ENCODE assay signal across 1 cellular context in the genomic region with DNA sequence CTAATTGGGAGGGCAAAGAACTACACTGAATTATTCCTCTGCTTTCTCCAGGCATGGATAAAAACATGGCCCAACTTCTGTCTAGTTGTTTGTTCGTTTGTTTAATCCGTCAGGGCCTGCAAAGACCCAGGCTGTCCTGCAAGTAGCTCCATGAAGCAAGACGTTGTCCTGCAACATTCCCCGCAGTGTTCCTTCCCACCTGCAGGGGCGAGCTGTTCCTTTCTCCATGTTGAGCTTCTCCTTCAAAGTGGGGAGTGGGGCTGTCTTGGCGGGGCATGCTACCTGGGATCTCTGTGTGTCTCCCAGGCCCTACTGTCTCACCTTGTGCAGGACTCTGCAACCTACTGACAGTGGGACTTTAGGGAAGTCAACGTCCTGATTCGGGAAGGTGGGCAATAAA.
TF ChIP-seq lines count a peak whose summit lies in the region.

No MANE protein-coding gene starts in this region.

TF ChIP-seq in GM23338, 12 proteins besides CTCF, POLR2A, EP300 and RAD21 (continued from another document):
- no peak for TF ChIP-seq STAT1 (IDR thresholded peaks at IDR 0.05; ENCODE audit: unreplicated experiment)
- no peak for TF ChIP-seq ZNF331 (CRISPR knock-in tag; IDR thresholded peaks at IDR 0.05; ENCODE audit: low read depth)
- TF ChIP-seq POLR2AphosphoS5 (IDR thresholded peaks at IDR 0.05; ENCODE audit: low read depth): no peak
- TF ChIP-seq EZH2 (IDR thresholded peaks at IDR 0.05; ENCODE audit: low read depth, unreplicated experiment): no peak
- TF ChIP-seq, protein P1, sequence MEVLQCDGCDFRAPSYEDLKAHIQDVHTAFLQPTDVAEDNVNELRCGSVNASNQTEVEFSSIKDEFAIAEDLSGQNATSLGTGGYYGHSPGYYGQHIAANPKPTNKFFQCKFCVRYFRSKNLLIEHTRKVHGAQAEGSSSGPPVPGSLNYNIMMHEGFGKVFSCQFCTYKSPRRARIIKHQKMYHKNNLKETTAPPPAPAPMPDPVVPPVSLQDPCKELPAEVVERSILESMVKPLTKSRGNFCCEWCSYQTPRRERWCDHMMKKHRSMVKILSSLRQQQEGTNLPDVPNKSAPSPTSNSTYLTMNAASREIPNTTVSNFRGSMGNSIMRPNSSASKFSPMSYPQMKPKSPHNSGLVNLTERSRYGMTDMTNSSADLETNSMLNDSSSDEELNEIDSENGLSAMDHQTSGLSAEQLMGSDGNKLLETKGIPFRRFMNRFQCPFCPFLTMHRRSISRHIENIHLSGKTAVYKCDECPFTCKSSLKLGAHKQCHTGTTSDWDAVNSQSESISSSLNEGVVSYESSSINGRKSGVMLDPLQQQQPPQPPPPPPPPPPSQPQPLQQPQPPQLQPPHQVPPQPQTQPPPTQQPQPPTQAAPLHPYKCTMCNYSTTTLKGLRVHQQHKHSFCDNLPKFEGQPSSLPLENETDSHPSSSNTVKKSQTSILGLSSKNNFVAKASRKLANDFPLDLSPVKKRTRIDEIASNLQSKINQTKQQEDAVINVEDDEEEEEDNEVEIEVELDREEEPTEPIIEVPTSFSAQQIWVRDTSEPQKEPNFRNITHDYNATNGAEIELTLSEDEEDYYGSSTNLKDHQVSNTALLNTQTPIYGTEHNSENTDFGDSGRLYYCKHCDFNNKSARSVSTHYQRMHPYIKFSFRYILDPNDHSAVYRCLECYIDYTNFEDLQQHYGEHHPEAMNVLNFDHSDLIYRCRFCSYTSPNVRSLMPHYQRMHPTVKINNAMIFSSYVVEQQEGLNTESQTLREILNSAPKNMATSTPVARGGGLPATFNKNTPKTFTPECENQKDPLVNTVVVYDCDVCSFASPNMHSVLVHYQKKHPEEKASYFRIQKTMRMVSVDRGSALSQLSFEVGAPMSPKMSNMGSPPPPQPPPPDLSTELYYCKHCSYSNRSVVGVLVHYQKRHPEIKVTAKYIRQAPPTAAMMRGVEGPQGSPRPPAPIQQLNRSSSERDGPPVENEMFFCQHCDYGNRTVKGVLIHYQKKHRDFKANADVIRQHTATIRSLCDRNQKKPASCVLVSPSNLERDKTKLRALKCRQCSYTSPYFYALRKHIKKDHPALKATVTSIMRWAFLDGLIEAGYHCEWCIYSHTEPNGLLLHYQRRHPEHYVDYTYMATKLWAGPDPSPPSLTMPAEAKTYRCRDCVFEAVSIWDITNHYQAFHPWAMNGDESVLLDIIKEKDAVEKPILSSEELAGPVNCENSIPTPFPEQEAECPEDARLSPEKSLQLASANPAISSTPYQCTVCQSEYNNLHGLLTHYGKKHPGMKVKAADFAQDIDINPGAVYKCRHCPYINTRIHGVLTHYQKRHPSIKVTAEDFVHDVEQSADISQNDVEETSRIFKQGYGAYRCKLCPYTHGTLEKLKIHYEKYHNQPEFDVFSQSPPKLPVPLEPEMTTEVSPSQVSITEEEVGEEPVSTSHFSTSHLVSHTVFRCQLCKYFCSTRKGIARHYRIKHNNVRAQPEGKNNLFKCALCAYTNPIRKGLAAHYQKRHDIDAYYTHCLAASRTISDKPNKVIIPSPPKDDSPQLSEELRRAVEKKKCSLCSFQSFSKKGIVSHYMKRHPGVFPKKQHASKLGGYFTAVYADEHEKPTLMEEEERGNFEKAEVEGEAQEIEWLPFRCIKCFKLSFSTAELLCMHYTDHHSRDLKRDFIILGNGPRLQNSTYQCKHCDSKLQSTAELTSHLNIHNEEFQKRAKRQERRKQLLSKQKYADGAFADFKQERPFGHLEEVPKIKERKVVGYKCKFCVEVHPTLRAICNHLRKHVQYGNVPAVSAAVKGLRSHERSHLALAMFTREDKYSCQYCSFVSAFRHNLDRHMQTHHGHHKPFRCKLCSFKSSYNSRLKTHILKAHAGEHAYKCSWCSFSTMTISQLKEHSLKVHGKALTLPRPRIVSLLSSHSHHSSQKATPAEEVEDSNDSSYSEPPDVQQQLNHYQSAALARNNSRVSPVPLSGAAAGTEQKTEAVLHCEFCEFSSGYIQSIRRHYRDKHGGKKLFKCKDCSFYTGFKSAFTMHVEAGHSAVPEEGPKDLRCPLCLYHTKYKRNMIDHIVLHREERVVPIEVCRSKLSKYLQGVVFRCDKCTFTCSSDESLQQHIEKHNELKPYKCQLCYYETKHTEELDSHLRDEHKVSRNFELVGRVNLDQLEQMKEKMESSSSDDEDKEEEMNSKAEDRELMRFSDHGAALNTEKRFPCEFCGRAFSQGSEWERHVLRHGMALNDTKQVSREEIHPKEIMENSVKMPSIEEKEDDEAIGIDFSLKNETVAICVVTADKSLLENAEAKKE (CRISPR knock-in tag; IDR thresholded peaks at IDR 0.05): no peak
- TF ChIP-seq NANOG (IDR thresholded peaks at IDR 0.05; ENCODE audit: borderline replicate concordance): no peak
